ENCODE assay signal across 8 cellular contexts in the genomic region with DNA sequence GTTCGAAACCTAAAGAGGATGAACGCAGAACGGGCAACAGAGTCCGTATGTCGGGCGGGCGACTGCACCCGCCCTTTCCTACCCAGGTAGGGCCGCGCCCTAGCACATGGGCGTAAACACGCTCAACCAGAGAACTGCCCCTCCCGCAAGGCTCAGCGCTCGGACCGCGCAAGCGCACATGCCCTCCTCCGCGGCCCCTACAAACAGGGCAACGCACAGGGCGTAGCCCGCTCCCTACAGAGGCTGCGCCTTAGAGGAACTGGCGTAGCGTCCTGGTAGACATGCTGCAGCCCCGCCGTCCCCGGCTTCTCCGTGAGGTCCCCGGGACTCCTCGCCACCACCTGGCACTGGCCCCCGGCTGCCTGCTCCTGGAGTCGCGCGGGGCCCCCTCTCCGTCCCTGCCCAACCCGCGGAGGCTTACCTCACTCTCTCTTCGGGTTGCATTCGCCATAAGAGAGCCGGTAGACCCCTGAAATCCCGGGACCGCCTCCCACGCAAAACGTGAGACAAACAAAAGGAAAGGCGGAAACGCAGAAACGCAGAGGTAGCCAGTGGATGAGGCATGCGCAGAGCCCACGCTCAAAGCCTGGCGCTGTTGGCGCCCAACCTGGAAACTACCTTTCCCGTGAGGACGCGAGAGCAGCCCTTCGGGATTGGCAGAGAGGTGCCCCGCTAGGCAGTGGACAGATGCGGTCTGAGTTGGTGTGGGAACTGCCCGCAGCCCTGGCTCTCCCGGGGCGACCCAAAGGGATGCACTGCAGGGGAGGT. TPM values are rescaled to one million over a fixed set of nuclear protein-coding genes. Genes with fewer than 3 reads are reported as not detected.
DNase-seq lines count a peak whose midpoint lies in the region; ATAC-seq and TF ChIP-seq lines count a peak whose summit lies in the region.

Gene ZNF33B (minus strand): TSS at position 518 of the 768 bp plus-strand sequence. CDS start 1,642 bp downstream, outside the sequence.

- peak within 1 kb of the TSS; percentile 85 for H3K4me3 ChIP-seq in GM08714 (ENCODE audit: low read length)
- H3K4me3 ChIP-seq in SK-N-MC, result peak within 1 kb of the TSS; percentile 85
- peak within 1 kb of the TSS; percentile 90 for H3K4me3 ChIP-seq in suprapubic skin

- H3K9me3 ChIP-seq in SK-N-MC (ENCODE audit: low read depth, low read length), result no peaks in the 10 kb centered on the region
- H3K9me3 ChIP-seq in suprapubic skin, result no peaks in the 10 kb centered on the region

- 0% methylated on average over 37 of the region's 62 CpGs for WGBS in suprapubic skin

- H3K27ac Mint-ChIP-seq in activated naive CD4-positive, alpha-beta T cell treated with anti-CD3 and anti-CD28 coated beads, Interleukin-2, amount 10 ng/mL, durations not matched to agents 7 days and 5 days, result peak within 1 kb of the TSS; percentile 99

- peak within 1 kb of the TSS; percentile 78; the same call in 1 of the 2 replicates for H3K27ac ChIP-seq in SK-N-MC
- H3K27ac ChIP-seq in suprapubic skin, result peak within 1 kb of the TSS; percentile 99

- H3K4me1 ChIP-seq in suprapubic skin, result peaks cover 31% of the 10 kb centered on the region

- no peaks in the 10 kb centered on the region for H3K27me3 Mint-ChIP-seq in activated naive CD4-positive, alpha-beta T cell treated with anti-CD3 and anti-CD28 coated beads, Interleukin-2, amount 10 ng/mL, durations not matched to agents 7 days and 5 days

- H3K4me3 Mint-ChIP-seq in activated naive CD4-positive, alpha-beta T cell treated with anti-CD3 and anti-CD28 coated beads, Interleukin-2, amount 10 ng/mL, durations not matched to agents 7 days and 5 days, result peak within 1 kb of the TSS; percentile 83

- H3K36me3 Mint-ChIP-seq in activated naive CD4-positive, alpha-beta T cell treated with anti-CD3 and anti-CD28 coated beads, Interleukin-2, amount 10 ng/mL, durations not matched to agents 7 days and 5 days, result peaks cover 30% of the 10 kb centered on the region

- CTCF ChIA-PET in activated naive CD4-positive, alpha-beta T cell treated with anti-CD3 and anti-CD28 coated beads, Interleukin-2, amount 10 ng/mL, durations not matched to agents 7 days and 5 days (lab: Charles Lee), result no interaction called here

- ATAC-seq in HG02588 (IDR thresholded peaks at IDR 0.05; ENCODE audit: unreplicated experiment), result peak; percentile 93

- TF ChIP-seq POLR2A in suprapubic skin (IDR thresholded peaks at IDR 0.05), result peak in 1 of 2 donors; percentile 69

- peak within 1 kb of the TSS; percentile 88 for H3K9ac ChIP-seq in SK-N-MC (ENCODE audit: insufficient read length)

- no peaks in the 10 kb centered on the region for H3K27me3 ChIP-seq in suprapubic skin

- peak; percentile 86 for DNase-seq in NCI-H1048 (lab: John Stamatoyannopoulos, UW)
- DNase-seq in SK-N-MC (ENCODE audit: low read depth, low spot score), result peak; percentile 59
- peak; percentile 97 for DNase-seq in activated naive CD4-positive, alpha-beta T cell treated with anti-CD3 and anti-CD28 coated beads, Interleukin-2, amount 10 ng/mL, durations not matched to agents 7 days and 5 days
- peak; percentile 80 for DNase-seq in globus pallidus (ENCODE audit: low spot score)
- DNase-seq in nucleus accumbens (lab: John Stamatoyannopoulos, UW), result peak; percentile 57 to 94 (median 84)
- peak; percentile 93 to 95 for DNase-seq in suprapubic skin (ENCODE audit: low spot score in 2 of 2)

- H3K9me3 Mint-ChIP-seq in activated naive CD4-positive, alpha-beta T cell treated with anti-CD3 and anti-CD28 coated beads, Interleukin-2, amount 10 ng/mL, durations not matched to agents 7 days and 5 days, result no peaks in the 10 kb centered on the region

- H3K36me3 ChIP-seq in SK-N-MC (ENCODE audit: insufficient read depth, low read length) (no peaks in the 10 kb centered on the region), suprapubic skin (no peaks in the 10 kb centered on the region)

- peaks cover 42% of the 10 kb centered on the region for H3K4me1 Mint-ChIP-seq in activated naive CD4-positive, alpha-beta T cell treated with anti-CD3 and anti-CD28 coated beads, Interleukin-2, amount 10 ng/mL, durations not matched to agents 7 days and 5 days

- no peak for TF ChIP-seq EP300 in suprapubic skin (IDR thresholded peaks at IDR 0.05)

- TF ChIP-seq CTCF in suprapubic skin (IDR thresholded peaks at IDR 0.05), result no peak

RNA-seq across cellular contexts. Expression of gene ZNF33B, which starts in this region (rescaled TPM):
- 10 to 100 TPM; 14.3 to 63.3 (median 28.7) TPM for total RNA-seq in suprapubic skin

Comparison
In these comparisons a context has a peak if more than half of its experiments do, and no peak if none do; other contexts are left out.
1. Peak in every context shown above with its lines: DNase-seq, ATAC-seq, H3K4me3 ChIP-seq and H3K27ac ChIP-seq.